Comparison of ENCODE assay signal across 12 cellular contexts in genomic region chr10:79268717-79269116, GRCh38.
DNase-seq lines count a peak whose midpoint lies in the region; ATAC-seq and TF ChIP-seq lines count a peak whose summit lies in the region.
"Had no signal": no experiment of that assay in that cellular context is flagged by ENCODE, and none has a peak within 500 bp of the region (broad histone marks: within the 10 kb centered on the region; RNA-seq: fewer than 3 reads in every experiment).

No MANE protein-coding gene starts in this region.

- no peaks in the 10 kb centered on the region for H3K27me3 Mint-ChIP-seq in endodermal cell (ENCODE audit: insufficient read depth)
- H3K27me3 Mint-ChIP-seq: CD8-positive, alpha-beta memory T cell had no signal

- H3K4me3 Mint-ChIP-seq in endodermal cell: no peak overlapping the region

- dilution Hi-C loops in mammary epithelial cell (cut with HindIII; ENCODE audit: low sequenced_read_pairs): no loop called here

- H3K4me3 ChIP-seq in BLaER1 treated with 17β-estradiol and CSF1 and Interleukin-3, amounts not matched to agents 10 nM and 100 nM: peak overlapping the region in 2 of 10 experiments; percentile 11 to 26; a peak in 5 of 20 replicates
- H3K4me3 ChIP-seq in endodermal cell (ENCODE audit: low read length) (no peak overlapping the region), sigmoid colon (no peak overlapping the region), mammary epithelial cell (replicated peaks in 1 of 3; ENCODE audit: insufficient read depth in 1 of 3, low read depth in 2 of 3, low read length in 3 of 3) (no peak overlapping the region)
- H3K4me3 ChIP-seq: colonic mucosa had no signal

- peak overlapping the region in 10 of 11 experiments; percentile 73 to 94 (median 82); a peak in 19 of 22 replicates for H3K27ac ChIP-seq in BLaER1 treated with 17β-estradiol and CSF1 and Interleukin-3, amounts not matched to agents 10 nM and 100 nM
- H3K27ac ChIP-seq in endodermal cell (ENCODE audit: low read depth, low read length) (peak overlapping the region; percentile 72), sigmoid colon (peak overlapping the region in 3 of 4 donors; percentile 87 to 96 (median 94)), mammary epithelial cell (ENCODE audit: insufficient read depth, low read depth, low read length) (no peak overlapping the region)
- H3K27ac ChIP-seq: colonic mucosa had no signal

- 93 to 95% methylated on average over 4 to 7 of the region's 7 CpGs for WGBS in endodermal cell (ENCODE audit: insufficient coverage in 1 of 2, insufficient read length in 1 of 2), 2 experiments
- WGBS in sigmoid colon, 2 donors: 79 to 80% methylated on average over 7 of the region's 7 CpGs
- 78% methylated on average over 4 of the region's 7 CpGs for WGBS in mammary epithelial cell (ENCODE audit: low coverage, missing lambda C conversion rate)

- in situ Hi-C loops in mammary epithelial cell (cut with MboI; ENCODE audit: low sequenced_read_pairs in 2 of 2): no loop called here

- DNase-seq in Kasumi-1 (lab: John Stamatoyannopoulos, UW): peak; percentile 21 to 26
- no peak for DNase-seq in endodermal cell
- no peak for DNase-seq in sigmoid colon
- no peak for DNase-seq in NCI-H774 (lab: John Stamatoyannopoulos, UW)
- DNase-seq in mammary epithelial cell: no peak
- DNase-seq in activated CD8-positive, alpha-beta memory T cell treated with anti-CD3 and anti-CD28 coated beads, Interleukin-2, amount 50 U/mL, for 4 hours: no peak
- DNase-seq: CD8-positive, alpha-beta memory T cell; colonic mucosa; foreskin melanocyte; NCI-H510A treated with DMSO at 0.1 percent for 48 hours had no signal

- H3K36me3 ChIP-seq in BLaER1 treated with 17β-estradiol and CSF1 and Interleukin-3, amounts not matched to agents 10 nM and 100 nM: peaks cover 21 to 55% (median 37%) of the 10 kb centered on the region in 11 experiments; a peak in 21 of 22 replicates
- peaks cover 26% of the 10 kb centered on the region for H3K36me3 ChIP-seq in endodermal cell (ENCODE audit: control insufficient read depth, insufficient read depth, low read length)
- no peaks in the 10 kb centered on the region for H3K36me3 ChIP-seq in sigmoid colon
- H3K36me3 ChIP-seq in mammary epithelial cell (ENCODE audit: insufficient read depth, low read length): no peaks in the 10 kb centered on the region
- H3K36me3 ChIP-seq: colonic mucosa had no signal

- intact Hi-C loops in sigmoid colon (cut with DNase I) (no loop called here), mammary epithelial cell (cut with micrococcal nuclease) (no loop called here)

- H3K79me2 ChIP-seq in mammary epithelial cell (ENCODE audit: insufficient read depth, low read length): peaks cover 5% of the 10 kb centered on the region

- TF ChIP-seq EP300 in sigmoid colon (IDR thresholded peaks at IDR 0.05): no peak

- H3K27ac Mint-ChIP-seq in endodermal cell: no peak overlapping the region

- TF ChIP-seq CTCF in endodermal cell (conservative IDR thresholded peaks at IDR 0.05): no peak
- TF ChIP-seq CTCF in sigmoid colon (IDR thresholded peaks at IDR 0.05): no peak
- no peak for TF ChIP-seq CTCF in mammary epithelial cell (conservative IDR thresholded peaks at IDR 0.05 in 1 of 2, IDR thresholded peaks at IDR 0.05 in 1 of 2; ENCODE audit: extremely low read depth in 1 of 2, insufficient read depth in 1 of 2, low read depth in 1 of 2, low read length in 2 of 2)

- H3K4me2 ChIP-seq in BLaER1 treated with 17β-estradiol and CSF1 and Interleukin-3, amounts not matched to agents 10 nM and 100 nM: peak overlapping the region; percentile 77 to 99 (median 97)
- no peak overlapping the region for H3K4me2 ChIP-seq in mammary epithelial cell (ENCODE audit: insufficient read depth, low read depth, low read length)

- H2AFZ ChIP-seq in mammary epithelial cell (ENCODE audit: low read depth, low read length): no peak overlapping the region

- peaks cover 25% of the 10 kb centered on the region for H3K4me1 Mint-ChIP-seq in endodermal cell

- TF ChIP-seq POLR2A in sigmoid colon (IDR thresholded peaks at IDR 0.05): no peak

- ATAC-seq in GM18517 (IDR thresholded peaks at IDR 0.05; ENCODE audit: unreplicated experiment): no peak

- H3K36me3 Mint-ChIP-seq in endodermal cell (ENCODE audit: low read depth): peaks cover 16% of the 10 kb centered on the region

- BruUV-seq in mammary epithelial cell (replicated peaks; lab: Mats Ljungman, UMichigan): no TSS peak

- peaks cover 90 to 100% (median 100%) of the 10 kb centered on the region in 11 experiments for H4K20me1 ChIP-seq in BLaER1 treated with 17β-estradiol and CSF1 and Interleukin-3, amounts not matched to agents 10 nM and 100 nM
- H4K20me1 ChIP-seq in mammary epithelial cell (ENCODE audit: insufficient read depth, low read length): no peaks in the 10 kb centered on the region

- H3K9me3 Mint-ChIP-seq in endodermal cell: no peaks in the 10 kb centered on the region
- H3K9me3 Mint-ChIP-seq: CD8-positive, alpha-beta memory T cell had no signal

- H3K4me1 ChIP-seq in BLaER1 treated with 17β-estradiol and CSF1 and Interleukin-3, amounts not matched to agents 10 nM and 100 nM: peaks cover 98 to 100% (median 100%) of the 10 kb centered on the region in 10 experiments
- H3K4me1 ChIP-seq in endodermal cell (ENCODE audit: control insufficient read depth, insufficient read depth, low read length): no peaks in the 10 kb centered on the region
- peaks cover 0 to 100% (median 99%) of the 10 kb centered on the region in 4 donors for H3K4me1 ChIP-seq in sigmoid colon
- peaks cover 64% of the 10 kb centered on the region for H3K4me1 ChIP-seq in mammary epithelial cell (ENCODE audit: insufficient read depth, low read length)
- H3K4me1 ChIP-seq: colonic mucosa had no signal

- no peaks in the 10 kb centered on the region for H3K27me3 ChIP-seq in BLaER1 treated with 17β-estradiol and CSF1 and Interleukin-3, amounts not matched to agents 10 nM and 100 nM
- H3K27me3 ChIP-seq in endodermal cell (ENCODE audit: control insufficient read depth, insufficient read depth, low read length, poor library complexity, severe bottlenecking) (no peaks in the 10 kb centered on the region), sigmoid colon (no peaks in the 10 kb centered on the region), mammary epithelial cell (ENCODE audit: insufficient read depth, low read length) (no peaks in the 10 kb centered on the region)
- H3K27me3 ChIP-seq: colonic mucosa had no signal

- CTCF ChIA-PET in mammary epithelial cell (lab: Charles Lee; ENCODE audit: low non-redundant PET): no interaction called here

- peak overlapping the region in 10 of 11 experiments; percentile 0 to 77 (median 72); a peak in 16 of 22 replicates for H3K9ac ChIP-seq in BLaER1 treated with 17β-estradiol and CSF1 and Interleukin-3, amounts not matched to agents 10 nM and 100 nM
- H3K9ac ChIP-seq in endodermal cell (ENCODE audit: extremely low read depth, low read length, poor library complexity, severe bottlenecking) (no peak overlapping the region), mammary epithelial cell (ENCODE audit: insufficient read depth, low read length) (no peak overlapping the region)

- H3K9me3 ChIP-seq in BLaER1 treated with 17β-estradiol and CSF1 and Interleukin-3, amounts not matched to agents 10 nM and 100 nM (replicated peaks in 1 of 11): no peaks in the 10 kb centered on the region
- H3K9me3 ChIP-seq in endodermal cell (ENCODE audit: control insufficient read depth, low read length) (no peaks in the 10 kb centered on the region), sigmoid colon (no peaks in the 10 kb centered on the region), mammary epithelial cell (replicated peaks; ENCODE audit: insufficient read depth, low read length) (no peaks in the 10 kb centered on the region)
- H3K9me3 ChIP-seq: colonic mucosa had no signal

Comparison
In these comparisons a context has a peak if more than half of its experiments do, and no peak if none do; other contexts are left out.
1. H3K9ac ChIP-seq: peak in BLaER1 treated with 17β-estradiol and CSF1 and Interleukin-3, amounts not matched to agents 10 nM and 100 nM (10 of 11); none in endodermal cell (single experiment) and mammary epithelial cell (single experiment).
2. DNase-seq: peak in Kasumi-1 (2 of 2); none in endodermal cell (single experiment), sigmoid colon (single experiment), NCI-H774 (single experiment), mammary epithelial cell (single experiment) and activated CD8-positive, alpha-beta memory T cell treated with anti-CD3 and anti-CD28 coated beads, Interleukin-2, amount 50 U/mL, for 4 hours (single experiment).